Comparison of ENCODE assay signal across 9 cellular contexts in genomic region chr17:33284022-33284421, GRCh38. TPM values are rescaled to one million over a fixed set of nuclear protein-coding genes. Genes with fewer than 3 reads are reported as not detected.
DNase-seq lines count a peak whose midpoint lies in the region; ATAC-seq, FAIRE-seq and TF ChIP-seq lines count a peak whose summit lies in the region.
"Had no signal": no experiment of that assay in that cellular context is flagged by ENCODE, and none has a peak within 500 bp of the region (broad histone marks: within the 10 kb centered on the region; RNA-seq: fewer than 3 reads in every experiment).

No MANE protein-coding gene starts in this region.

- no peak for TF ChIP-seq EP300 in HepG2 (IDR thresholded peaks at IDR 0.05; ENCODE audit: low read depth in 2 of 2, low read length in 2 of 2)
- TF ChIP-seq EP300 in HepG2 (CRISPR knock-in tag; IDR thresholded peaks at IDR 0.05; ENCODE audit: borderline replicate concordance): no peak

- ATAC-seq in IMR-90 (ENCODE audit: low read depth): peak; percentile 88
- peak; percentile 35; the same call in 1 of the 3 replicates for ATAC-seq in HepG2
- ATAC-seq in HG03175 (IDR thresholded peaks at IDR 0.05; ENCODE audit: unreplicated experiment): no peak
- ATAC-seq: naive thymus-derived CD4-positive, alpha-beta T cell had no signal

- peak overlapping the region; percentile 32; the same call in 1 of the 2 replicates for H3K4me2 ChIP-seq in IMR-90 (ENCODE audit: low read depth, low read length)
- H3K4me2 ChIP-seq in HepG2 (ENCODE audit: low read depth, low read length): no peak overlapping the region

- peak; percentile 74 for DNase-seq in AG08395 (ENCODE audit: low spot score)
- peak; percentile 87 for DNase-seq in IMR-90
- peak; percentile 54 to 64 for DNase-seq in T47D (ENCODE audit: low read depth in 1 of 2, low spot score in 1 of 2)
- peak; percentile 37 for DNase-seq in HepG2 (ENCODE audit: low spot score)
- no peak for DNase-seq in T-helper 1 cell
- DNase-seq in T1000 (lab: John Stamatoyannopoulos, UW): no peak
- DNase-seq in NCI-H2171 treated with DMSO at 0.1 percent for 48 hours (lab: John Stamatoyannopoulos, UW): no peak
- DNase-seq: naive thymus-derived CD4-positive, alpha-beta T cell had no signal

- H3K27ac ChIP-seq in IMR-90 (ENCODE audit: insufficient read depth, low read length) (peak overlapping the region; percentile 74), HepG2 (ENCODE audit: extremely low read length, insufficient read depth, low read length) (no peak overlapping the region)

- in situ Hi-C loops in IMR-90 (cut with MboI; ENCODE audit: low sequenced_read_pairs): no loop called here
- in situ Hi-C loops in T47D (cut with HindIII; ENCODE audit: low pct_unique_long_range_greater_than_20kb, low sequenced_read_pairs): no loop called here
- in situ Hi-C loops in HepG2 (cut with HindIII; ENCODE audit: extremely low pct_ligation_motif_present, low pct_unique_long_range_greater_than_20kb): no loop called here

- H3K79me1 ChIP-seq in IMR-90 (ENCODE audit: low read depth in 1 of 2, low read length in 2 of 2): no peaks in the 10 kb centered on the region

- peak overlapping the region; percentile 84; the same call in 1 of the 2 replicates for H3K4ac ChIP-seq in IMR-90 (ENCODE audit: low read depth, low read length)

- no peak overlapping the region for H2AK9ac ChIP-seq in IMR-90 (replicated peaks; ENCODE audit: low read depth, low read length, poor library complexity)

- H3K27me3 ChIP-seq in IMR-90 (ENCODE audit: control insufficient read depth, insufficient read depth, low read length) (no peaks in the 10 kb centered on the region; the same call in 1 of the 2 replicates), HepG2 (ENCODE audit: control insufficient read depth in 1 of 2, insufficient read depth in 2 of 2, low read length in 2 of 2) (no peaks in the 10 kb centered on the region)

- 0 out of 2 replicates have a peak overlapping the region, but pooled peaks have one; percentile 76 for H2AK5ac ChIP-seq in IMR-90 (ENCODE audit: low read depth, low read length)

- peak overlapping the region; percentile 90; the same call in 1 of the 2 replicates for H3K18ac ChIP-seq in IMR-90 (ENCODE audit: low read depth, low read length)

- H2BK5ac ChIP-seq in IMR-90 (ENCODE audit: low read depth, low read length, poor library complexity, severe bottlenecking): peak overlapping the region; percentile 89

- peaks cover 17% of the 10 kb centered on the region for H3K9me1 ChIP-seq in IMR-90 (ENCODE audit: insufficient read depth, low read length)

- peak overlapping the region; percentile 89; the same call in 2 of the 3 replicates for H2BK15ac ChIP-seq in IMR-90 (ENCODE audit: low read depth, low read length)

- WGBS in IMR-90 (ENCODE audit: extremely low coverage in 2 of 2, insufficient read length in 1 of 2), 2 experiments: no CpG with 5 or more reads among the region's 4 CpGs
- WGBS in HepG2 (ENCODE audit: low lambda C conversion rate): 0% methylated on average over 4 of the region's 4 CpGs

- FAIRE-seq in HepG2 (lab: Jason Lieb, UNC): no peak

- H4K20me1 ChIP-seq in IMR-90 (ENCODE audit: insufficient read depth, low read length): no peaks in the 10 kb centered on the region
- H4K20me1 ChIP-seq in HepG2 (ENCODE audit: insufficient read depth, low read length): no peaks in the 10 kb centered on the region

- H3K9ac ChIP-seq in IMR-90 (ENCODE audit: low read depth, low read length) (no peak overlapping the region), HepG2 (ENCODE audit: insufficient read depth, low read depth, low read length) (no peak overlapping the region)

- H3K4me1 ChIP-seq in IMR-90 (ENCODE audit: control insufficient read depth, insufficient read depth, low read length) (peaks cover 12% of the 10 kb centered on the region), HepG2 (ENCODE audit: insufficient read depth, low read length) (peaks cover 12% of the 10 kb centered on the region)

- peak overlapping the region; percentile 65; the same call in 1 of the 2 replicates for H3K56ac ChIP-seq in IMR-90 (ENCODE audit: extremely low read depth, insufficient read depth, low read length)

- peak overlapping the region; percentile 78; the same call in 1 of the 2 replicates for H4K5ac ChIP-seq in IMR-90 (ENCODE audit: low read depth, low read length)

- H4K8ac ChIP-seq in IMR-90 (ENCODE audit: low read depth in 2 of 2, low read length in 2 of 2): peak overlapping the region; percentile 62 to 78

- H3K4me3 ChIP-seq in IMR-90 (ENCODE audit: insufficient read depth, low read depth, low read length): no peak overlapping the region
- H3K4me3 ChIP-seq in HepG2 (replicated peaks in 1 of 3; ENCODE audit: insufficient read depth in 1 of 3, low read depth in 2 of 3, low read length in 3 of 3): no peak overlapping the region

- H4K91ac ChIP-seq in IMR-90 (ENCODE audit: insufficient read depth, low read depth, low read length): peak overlapping the region; percentile 54

- POLR2A ChIA-PET in IMR-90 (lab: Charles Lee; ENCODE audit: unreplicated experiment): no interaction called here
- POLR2A ChIA-PET in HepG2 (lab: Yijun Ruan, JAX): no interaction called here

- H3K36me3 ChIP-seq in IMR-90 (ENCODE audit: control insufficient read depth, insufficient read depth, low read length) (no peaks in the 10 kb centered on the region), HepG2 (replicated peaks in 1 of 2; ENCODE audit: control insufficient read depth in 1 of 2, insufficient read depth in 2 of 2, low read length in 2 of 2) (no peaks in the 10 kb centered on the region)

- no peak for TF ChIP-seq CTCF in IMR-90 (conservative IDR thresholded peaks at IDR 0.05; ENCODE audit: low read depth, low read length)
- no peak for TF ChIP-seq CTCF in HepG2 (CRISPR knock-in tag; IDR thresholded peaks at IDR 0.05)

- H3K23ac ChIP-seq in IMR-90 (ENCODE audit: low read depth, low read length): 0 out of 2 replicates have a peak overlapping the region, but pooled peaks have one; percentile 46

- H3K79me2 ChIP-seq in HepG2 (ENCODE audit: insufficient read depth, low read length): no peaks in the 10 kb centered on the region

- intact Hi-C loops in IMR-90 (cut with micrococcal nuclease): loop anchor here (10.0 kb wide), 1 partner anchor 139 kb away; no protein-coding TSS in a partner anchor
- intact Hi-C loops in HepG2 (cut with micrococcal nuclease; ENCODE audit: unreplicated experiment): no loop called here

- dilution Hi-C loops in IMR-90 (cut with HindIII; ENCODE audit: low sequenced_read_pairs, unreplicated experiment): no loop called here

- no peak overlapping the region for H2AFZ ChIP-seq in IMR-90 (replicated peaks; ENCODE audit: low read length, poor library complexity)
- no peak overlapping the region for H2AFZ ChIP-seq in HepG2 (ENCODE audit: low read length)

- H2BK120ac ChIP-seq in IMR-90 (ENCODE audit: low read depth, low read length): peak overlapping the region; percentile 86

- 0 out of 2 replicates have a peak overlapping the region, but pooled peaks have one; percentile 34 for H3K14ac ChIP-seq in IMR-90 (replicated peaks; ENCODE audit: low read depth, low read length)

- CTCF ChIA-PET in IMR-90 (lab: Yijun Ruan, JAX) (interaction anchor here (1.0 kb wide), 1 partner anchor 15 kb away, joined by 4 read pairs; no protein-coding TSS in a partner anchor), HepG2 (lab: Yijun Ruan, JAX; ENCODE audit: low intra/inter-chr PET ratio, low total read pairs) (no interaction called here)

- BruUV-seq in IMR-90 (replicated peaks; lab: Mats Ljungman, UMichigan) (no TSS peak), HepG2 (replicated peaks; lab: Mats Ljungman, UMichigan) (no TSS peak)

- TF ChIP-seq POLR2A in IMR-90 (IDR thresholded peaks at IDR 0.05; ENCODE audit: low read depth, low read length) (no peak), HepG2 (IDR thresholded peaks at IDR 0.05; ENCODE audit: insufficient read depth in 1 of 2, low read depth in 2 of 2, low read length in 2 of 2) (no peak)

- peak overlapping the region; percentile 91 for H2BK20ac ChIP-seq in IMR-90 (ENCODE audit: low read depth, low read length)

- no peaks in the 10 kb centered on the region for H3K9me3 ChIP-seq in IMR-90 (ENCODE audit: control insufficient read depth, insufficient read depth, low read length)
- no peaks in the 10 kb centered on the region for H3K9me3 ChIP-seq in HepG2 (ENCODE audit: low read length)

- TF ChIP-seq RAD21 in IMR-90 (IDR thresholded peaks at IDR 0.05; ENCODE audit: low read length) (no peak), HepG2 (CRISPR knock-in tag; IDR thresholded peaks at IDR 0.05) (no peak)

TF ChIP-seq in IMR-90, 13 proteins besides CTCF, POLR2A, EP300 and RAD21 (continues in another document):
- no peak for TF ChIP-seq MAFK (IDR thresholded peaks at IDR 0.05; ENCODE audit: low read depth, low read length)
- no peak for TF ChIP-seq SMC3 (IDR thresholded peaks at IDR 0.05; ENCODE audit: low read depth, low read length)

TF ChIP-seq in HepG2, 621 proteins besides CTCF, POLR2A, EP300 and RAD21 (continues in another document):
- peak; percentile 15; the same call in 1 of the 2 replicates for TF ChIP-seq JUND (CRISPR knock-in tag; IDR thresholded peaks at IDR 0.05)

RNA-seq across cellular contexts. Expression of gene ASIC2, which starts 9.1 kb away (rescaled TPM):
- total RNA-seq in IMR-90 (2012; rRNA removed): under 0.01 TPM in 1 of 2 replicates, not detected in the other
- 0.06 and 0.15 TPM in 2 replicates for polyA plus RNA-seq in IMR-90 (2012; rRNA removed)
- polyA plus RNA-seq in IMR-90 (2012; cell fraction: cytosol; rRNA removed): 0.05 TPM in 1 of 2 replicates, not detected in the other
- 0.02 and 0.05 TPM in 2 replicates for polyA plus RNA-seq in IMR-90 (2012; cell fraction: nucleus; rRNA removed; ENCODE audit: low replicate concordance)
- not detected in 2 replicates for total RNA-seq in HepG2 (2016; rRNA removed; fragmentation: Illumina TruSeq; extraction: Trizol)
- total RNA-seq in HepG2 (2016; cell fraction: cytosol; rRNA removed; fragmentation: Illumina TruSeq; extraction: Trizol; ENCODE audit: low read depth): not detected in 2 replicates
- not detected in 2 replicates for total RNA-seq in HepG2 (2016; cell fraction: insoluble cytoplasmic fraction; rRNA removed; fragmentation: Illumina TruSeq; extraction: Trizol)
- total RNA-seq in HepG2 (2016; cell fraction: membrane; rRNA removed; fragmentation: Illumina TruSeq; extraction: Trizol): not detected in 2 replicates
- total RNA-seq in HepG2 (2016; cell fraction: nucleus; rRNA removed; fragmentation: Illumina TruSeq; extraction: Trizol): not detected in 2 replicates
- polyA plus RNA-seq in HepG2 (2011; rRNA removed): not detected in 2 replicates
- not detected in 2 replicates for polyA plus RNA-seq in HepG2 (2011; cell fraction: cytosol; rRNA removed)
- polyA plus RNA-seq in HepG2 (2011; cell fraction: nucleus; rRNA removed): not detected in 2 replicates
- polyA plus RNA-seq in HepG2 (2012): not detected in 2 replicates
- not detected in 2 replicates for polyA plus RNA-seq in HepG2 (2016; cell fraction: cytosol; fragmentation: Illumina TruSeq; extraction: Trizol; ENCODE audit: low read depth)
- polyA plus RNA-seq in HepG2 (2016; cell fraction: insoluble cytoplasmic fraction; fragmentation: Illumina TruSeq; extraction: Trizol; ENCODE audit: low read depth): not detected in 2 replicates
- polyA plus RNA-seq in HepG2 (2016; cell fraction: membrane; fragmentation: Illumina TruSeq; extraction: Trizol; ENCODE audit: low read depth): not detected in 2 replicates
- not detected in 2 replicates for polyA plus RNA-seq in HepG2 (2016; cell fraction: nucleus; fragmentation: Illumina TruSeq; extraction: Trizol; ENCODE audit: insufficient read depth, low read depth)
- 0.26 TPM in 1 of 2 replicates, not detected in the other for polyA minus RNA-seq in HepG2 (2011; rRNA and poly(A)+ RNA removed; ENCODE audit: low replicate concordance)
- not detected in 2 replicates for polyA minus RNA-seq in HepG2 (2011; cell fraction: cytosol; rRNA and poly(A)+ RNA removed)
- not detected in 2 replicates for polyA minus RNA-seq in HepG2 (2011; cell fraction: nucleus; rRNA and poly(A)+ RNA removed)
- total RNA-seq: naive thymus-derived CD4-positive, alpha-beta T cell had no signal
- polyA plus RNA-seq: naive thymus-derived CD4-positive, alpha-beta T cell had no signal

Comparison
In these comparisons a context has a peak if more than half of its experiments do, and no peak if none do; other contexts are left out.
1. DNase-seq: peak in AG08395 (single experiment), IMR-90 (single experiment), T47D (2 of 2) and HepG2 (single experiment); none in T-helper 1 cell (0 of 5), T1000 (single experiment) and NCI-H2171 treated with DMSO at 0.1 percent for 48 hours (single experiment).